ENCODE assay signal across 1 cellular context in genomic region chr1:39160703-39161102, GRCh38.
TF ChIP-seq lines count a peak whose summit lies in the region.

No MANE protein-coding gene starts in this region.

TF ChIP-seq in A549, 52 proteins besides CTCF, POLR2A, EP300 and RAD21:
- TF ChIP-seq ATOH8 (CRISPR knock-in tag; IDR thresholded peaks at IDR 0.05; ENCODE audit: low read depth) (no peak), HOXB5 (CRISPR knock-in tag; IDR thresholded peaks at IDR 0.05) (no peak), CEBPB (IDR thresholded peaks at IDR 0.05) (no peak), E2F6 (IDR thresholded peaks at IDR 0.05; ENCODE audit: borderline replicate concordance, low read depth) (no peak), FOXS1 (CRISPR knock-in tag; IDR thresholded peaks at IDR 0.05) (no peak), HDAC2 (IDR thresholded peaks at IDR 0.05) (no peak), JUNB (IDR thresholded peaks at IDR 0.05) (no peak), SMC3 (IDR thresholded peaks at IDR 0.05) (no peak), EHF (CRISPR knock-in tag; IDR thresholded peaks at IDR 0.05) (no peak), KDM1A (IDR thresholded peaks at IDR 0.05; ENCODE audit: low read depth) (no peak), MAX (IDR thresholded peaks at IDR 0.05) (no peak), SREBF2 (IDR thresholded peaks at IDR 0.05) (no peak), HMGXB4 (CRISPR knock-in tag; IDR thresholded peaks at IDR 0.05; ENCODE audit: borderline replicate concordance) (no peak), KDM5A (IDR thresholded peaks at IDR 0.05) (no peak), RCOR1 (IDR thresholded peaks at IDR 0.05; ENCODE audit: low read depth, low read length) (no peak), NR3C1 (IDR thresholded peaks at IDR 0.05) (no peak), ZNF302 (CRISPR knock-in tag; IDR thresholded peaks at IDR 0.05) (no peak), HOXB13 (CRISPR knock-in tag; IDR thresholded peaks at IDR 0.05; ENCODE audit: low read depth) (no peak)
TF ChIP-seq in A549: peak in this region for 0.
